In genomic region chr1:62068978-62069377, GRCh38 we compare ENCODE assay signal across 1 cellular context.
TF ChIP-seq lines count a peak whose summit lies in the region.

No MANE protein-coding gene starts in this region.

TF ChIP-seq in GM23338, 12 proteins besides CTCF, POLR2A, EP300 and RAD21 (continued from another document):
- TF ChIP-seq, protein P1, sequence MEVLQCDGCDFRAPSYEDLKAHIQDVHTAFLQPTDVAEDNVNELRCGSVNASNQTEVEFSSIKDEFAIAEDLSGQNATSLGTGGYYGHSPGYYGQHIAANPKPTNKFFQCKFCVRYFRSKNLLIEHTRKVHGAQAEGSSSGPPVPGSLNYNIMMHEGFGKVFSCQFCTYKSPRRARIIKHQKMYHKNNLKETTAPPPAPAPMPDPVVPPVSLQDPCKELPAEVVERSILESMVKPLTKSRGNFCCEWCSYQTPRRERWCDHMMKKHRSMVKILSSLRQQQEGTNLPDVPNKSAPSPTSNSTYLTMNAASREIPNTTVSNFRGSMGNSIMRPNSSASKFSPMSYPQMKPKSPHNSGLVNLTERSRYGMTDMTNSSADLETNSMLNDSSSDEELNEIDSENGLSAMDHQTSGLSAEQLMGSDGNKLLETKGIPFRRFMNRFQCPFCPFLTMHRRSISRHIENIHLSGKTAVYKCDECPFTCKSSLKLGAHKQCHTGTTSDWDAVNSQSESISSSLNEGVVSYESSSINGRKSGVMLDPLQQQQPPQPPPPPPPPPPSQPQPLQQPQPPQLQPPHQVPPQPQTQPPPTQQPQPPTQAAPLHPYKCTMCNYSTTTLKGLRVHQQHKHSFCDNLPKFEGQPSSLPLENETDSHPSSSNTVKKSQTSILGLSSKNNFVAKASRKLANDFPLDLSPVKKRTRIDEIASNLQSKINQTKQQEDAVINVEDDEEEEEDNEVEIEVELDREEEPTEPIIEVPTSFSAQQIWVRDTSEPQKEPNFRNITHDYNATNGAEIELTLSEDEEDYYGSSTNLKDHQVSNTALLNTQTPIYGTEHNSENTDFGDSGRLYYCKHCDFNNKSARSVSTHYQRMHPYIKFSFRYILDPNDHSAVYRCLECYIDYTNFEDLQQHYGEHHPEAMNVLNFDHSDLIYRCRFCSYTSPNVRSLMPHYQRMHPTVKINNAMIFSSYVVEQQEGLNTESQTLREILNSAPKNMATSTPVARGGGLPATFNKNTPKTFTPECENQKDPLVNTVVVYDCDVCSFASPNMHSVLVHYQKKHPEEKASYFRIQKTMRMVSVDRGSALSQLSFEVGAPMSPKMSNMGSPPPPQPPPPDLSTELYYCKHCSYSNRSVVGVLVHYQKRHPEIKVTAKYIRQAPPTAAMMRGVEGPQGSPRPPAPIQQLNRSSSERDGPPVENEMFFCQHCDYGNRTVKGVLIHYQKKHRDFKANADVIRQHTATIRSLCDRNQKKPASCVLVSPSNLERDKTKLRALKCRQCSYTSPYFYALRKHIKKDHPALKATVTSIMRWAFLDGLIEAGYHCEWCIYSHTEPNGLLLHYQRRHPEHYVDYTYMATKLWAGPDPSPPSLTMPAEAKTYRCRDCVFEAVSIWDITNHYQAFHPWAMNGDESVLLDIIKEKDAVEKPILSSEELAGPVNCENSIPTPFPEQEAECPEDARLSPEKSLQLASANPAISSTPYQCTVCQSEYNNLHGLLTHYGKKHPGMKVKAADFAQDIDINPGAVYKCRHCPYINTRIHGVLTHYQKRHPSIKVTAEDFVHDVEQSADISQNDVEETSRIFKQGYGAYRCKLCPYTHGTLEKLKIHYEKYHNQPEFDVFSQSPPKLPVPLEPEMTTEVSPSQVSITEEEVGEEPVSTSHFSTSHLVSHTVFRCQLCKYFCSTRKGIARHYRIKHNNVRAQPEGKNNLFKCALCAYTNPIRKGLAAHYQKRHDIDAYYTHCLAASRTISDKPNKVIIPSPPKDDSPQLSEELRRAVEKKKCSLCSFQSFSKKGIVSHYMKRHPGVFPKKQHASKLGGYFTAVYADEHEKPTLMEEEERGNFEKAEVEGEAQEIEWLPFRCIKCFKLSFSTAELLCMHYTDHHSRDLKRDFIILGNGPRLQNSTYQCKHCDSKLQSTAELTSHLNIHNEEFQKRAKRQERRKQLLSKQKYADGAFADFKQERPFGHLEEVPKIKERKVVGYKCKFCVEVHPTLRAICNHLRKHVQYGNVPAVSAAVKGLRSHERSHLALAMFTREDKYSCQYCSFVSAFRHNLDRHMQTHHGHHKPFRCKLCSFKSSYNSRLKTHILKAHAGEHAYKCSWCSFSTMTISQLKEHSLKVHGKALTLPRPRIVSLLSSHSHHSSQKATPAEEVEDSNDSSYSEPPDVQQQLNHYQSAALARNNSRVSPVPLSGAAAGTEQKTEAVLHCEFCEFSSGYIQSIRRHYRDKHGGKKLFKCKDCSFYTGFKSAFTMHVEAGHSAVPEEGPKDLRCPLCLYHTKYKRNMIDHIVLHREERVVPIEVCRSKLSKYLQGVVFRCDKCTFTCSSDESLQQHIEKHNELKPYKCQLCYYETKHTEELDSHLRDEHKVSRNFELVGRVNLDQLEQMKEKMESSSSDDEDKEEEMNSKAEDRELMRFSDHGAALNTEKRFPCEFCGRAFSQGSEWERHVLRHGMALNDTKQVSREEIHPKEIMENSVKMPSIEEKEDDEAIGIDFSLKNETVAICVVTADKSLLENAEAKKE (CRISPR knock-in tag; IDR thresholded peaks at IDR 0.05): no peak
- no peak for TF ChIP-seq EZH2 (IDR thresholded peaks at IDR 0.05; ENCODE audit: low read depth, unreplicated experiment)
- TF ChIP-seq CREB1 (CRISPR knock-in tag; IDR thresholded peaks at IDR 0.05; ENCODE audit: low read depth): no peak
- TF ChIP-seq ZNF331 (CRISPR knock-in tag; IDR thresholded peaks at IDR 0.05; ENCODE audit: low read depth): no peak
- TF ChIP-seq POLR2AphosphoS5 (IDR thresholded peaks at IDR 0.05; ENCODE audit: low read depth): no peak
- TF ChIP-seq STAT1 (IDR thresholded peaks at IDR 0.05; ENCODE audit: unreplicated experiment): no peak
TF ChIP-seq in GM23338: peak in this region for 0.
